12 cellular contexts compared by ENCODE assay signal in genomic region chr10:124296121-124296812, GRCh38.
DNase-seq lines count a peak whose midpoint lies in the region; ATAC-seq and TF ChIP-seq lines count a peak whose summit lies in the region.
"Had no signal": no experiment of that assay in that cellular context is flagged by ENCODE, and none has a peak within 500 bp of the region (broad histone marks: within the 10 kb centered on the region; RNA-seq: fewer than 3 reads in every experiment).

No MANE protein-coding gene starts in this region.

- H3K4me1 ChIP-seq in SJCRH30: peaks cover 1% of the 10 kb centered on the region
- H3K4me1 ChIP-seq in gastrocnemius medialis: peaks cover 0 to 3% of the 10 kb centered on the region in 2 donors
- no peaks in the 10 kb centered on the region for H3K4me1 ChIP-seq in transverse colon

- no peak overlapping the region for H3K27ac ChIP-seq in SJCRH30
- H3K27ac ChIP-seq in gastrocnemius medialis: no peak overlapping the region
- no peak overlapping the region for H3K27ac ChIP-seq in transverse colon
- H3K27ac ChIP-seq: 22Rv1, heart left ventricle had no signal

- H3K36me3 ChIP-seq in SJCRH30: no peaks in the 10 kb centered on the region
- no peaks in the 10 kb centered on the region for H3K36me3 ChIP-seq in gastrocnemius medialis
- no peaks in the 10 kb centered on the region for H3K36me3 ChIP-seq in transverse colon
- H3K36me3 ChIP-seq: heart left ventricle had no signal

- H3K27me3 ChIP-seq in SJCRH30 (no peaks in the 10 kb centered on the region), gastrocnemius medialis (no peaks in the 10 kb centered on the region), transverse colon (no peaks in the 10 kb centered on the region)
- H3K27me3 ChIP-seq: heart left ventricle had no signal

- whole genome bisulfite sequencing in transverse colon (ENCODE audit: low coverage in 1 of 2), 2 donors: 61% methylated on average over 8 of the region's 9 CpGs; no CpG with 5 or more reads in 1 of the 2 donors

- ATAC-seq in left lobe of liver (peak; percentile 42), gastrocnemius medialis (no peak)
- ATAC-seq: heart left ventricle had no signal

- no peak for TF ChIP-seq POLR2A in gastrocnemius medialis (IDR thresholded peaks at IDR 0.05)
- TF ChIP-seq POLR2A in transverse colon (IDR thresholded peaks at IDR 0.05): no peak

- DNase-seq in DMS 273 (lab: John Stamatoyannopoulos, UW; ENCODE audit: unreplicated experiment): peak; percentile 72
- no peak for DNase-seq in DMS 273 treated with DMSO at 0.1 percent for 48 hours (lab: John Stamatoyannopoulos, UW)
- DNase-seq in M059J (ENCODE audit: low read depth): peak; percentile 32
- DNase-seq in SJCRH30: peak; percentile 35 to 66
- DNase-seq in left lobe of liver (ENCODE audit: low spot score): peak; percentile 40
- no peak for DNase-seq in gastrocnemius medialis
- no peak for DNase-seq in activated gamma-delta T cell (lab: John Stamatoyannopoulos, UW)
- no peak for DNase-seq in transverse colon
- DNase-seq: heart left ventricle; stimulated activated CD4-positive, alpha-beta T cell treated with anti-CD3 and anti-CD28 coated beads, Interleukin-15, amount 100 ng/mL, for 24 hours; T-helper 1 cell had no signal

- in situ Hi-C loops in gastrocnemius medialis (cut with MboI; ENCODE audit: low sequenced_read_pairs in 4 of 4) (no loop called here), transverse colon (cut with MboI; ENCODE audit: low pct_ligation_motif_present in 1 of 4, low pct_unique_long_range_greater_than_20kb in 1 of 4, low sequenced_read_pairs in 3 of 4) (no loop called here)

- H3K4me3 ChIP-seq in SJCRH30: no peak overlapping the region
- no peak overlapping the region for H3K4me3 ChIP-seq in gastrocnemius medialis
- no peak overlapping the region for H3K4me3 ChIP-seq in transverse colon
- H3K4me3 ChIP-seq: heart left ventricle had no signal

- H3K9me3 ChIP-seq in SJCRH30 (replicated peaks) (no peaks in the 10 kb centered on the region), gastrocnemius medialis (no peaks in the 10 kb centered on the region), transverse colon (no peaks in the 10 kb centered on the region)

- intact Hi-C loops in gastrocnemius medialis (cut with DNase I; ENCODE audit: low total_unique reads): no loop called here
- intact Hi-C loops in transverse colon (cut with DNase I; ENCODE audit: low total_unique reads): loop anchor here (5.0 kb wide), 1 partner anchor 124 kb away; no protein-coding TSS in a partner anchor

- TF ChIP-seq CTCF in gastrocnemius medialis (IDR thresholded peaks at IDR 0.05 in 4 of 5, conservative IDR thresholded peaks at IDR 0.05 in 1 of 5): no peak
- no peak for TF ChIP-seq CTCF in transverse colon (IDR thresholded peaks at IDR 0.05)

- no peak for TF ChIP-seq EP300 in transverse colon (IDR thresholded peaks at IDR 0.05; ENCODE audit: low read depth)

Comparison
In these comparisons a context has a peak if more than half of its experiments do, and no peak if none do; other contexts are left out.
1. DNase-seq: peak in DMS 273 (single experiment), M059J (single experiment), SJCRH30 (2 of 2) and left lobe of liver (single experiment); none in DMS 273 treated with DMSO at 0.1 percent for 48 hours (single experiment), gastrocnemius medialis (0 of 2), activated gamma-delta T cell (single experiment) and transverse colon (single experiment).